In genomic region chrX:13094374-13094773, GRCh38 we compare ENCODE assay signal across 14 cellular contexts. TPM values are rescaled to one million over a fixed set of nuclear protein-coding genes. Genes with fewer than 3 reads are reported as not detected.
DNase-seq lines count a peak whose midpoint lies in the region; ATAC-seq and TF ChIP-seq lines count a peak whose summit lies in the region.
"Had no signal": no experiment of that assay in that cellular context is flagged by ENCODE, and none has a peak within 500 bp of the region (broad histone marks: within the 10 kb centered on the region; RNA-seq: fewer than 3 reads in every experiment).

No MANE protein-coding gene starts in this region.

- TF ChIP-seq POLR2A in esophagus squamous epithelium (IDR thresholded peaks at IDR 0.05), result no peak

- H3K4me1 ChIP-seq in effector memory CD4-positive, alpha-beta T cell (ENCODE audit: control insufficient read depth, insufficient read depth, low read length, poor library complexity, severe bottlenecking), result peaks cover 38% of the 10 kb centered on the region
- H3K4me1 ChIP-seq in esophagus squamous epithelium, result peaks cover 0 to 20% (median 0%) of the 10 kb centered on the region in 3 donors
- H3K4me1 ChIP-seq: uterus had no signal

- no peaks in the 10 kb centered on the region for H3K9me3 Mint-ChIP-seq in activated CD8-positive, alpha-beta memory T cell treated with anti-CD3 and anti-CD28 coated beads, Interleukin-2, amount 10 ng/mL, durations not matched to agents 7 days and 5 days (ENCODE audit: low read depth)
- no peaks in the 10 kb centered on the region for H3K9me3 Mint-ChIP-seq in stimulated activated naive CD8-positive, alpha-beta T cell treated with anti-CD3 and anti-CD28 coated beads, Interleukin-15, amount 100 ng/mL, for 72 hours

- H3K4me3 ChIP-seq in effector memory CD4-positive, alpha-beta T cell (ENCODE audit: insufficient read depth, low read depth, low read length, poor library complexity, severe bottlenecking), result no peak overlapping the region
- no peak overlapping the region for H3K4me3 ChIP-seq in esophagus squamous epithelium
- H3K4me3 ChIP-seq: lung, uterus had no signal

- peaks cover 82% of the 10 kb centered on the region for H3K4me1 Mint-ChIP-seq in activated CD8-positive, alpha-beta memory T cell treated with anti-CD3 and anti-CD28 coated beads, Interleukin-2, amount 10 ng/mL, durations not matched to agents 7 days and 5 days
- peaks cover 73% of the 10 kb centered on the region for H3K4me1 Mint-ChIP-seq in stimulated activated naive CD8-positive, alpha-beta T cell treated with anti-CD3 and anti-CD28 coated beads, Interleukin-15, amount 100 ng/mL, for 72 hours

- no peaks in the 10 kb centered on the region for H3K9me3 ChIP-seq in effector memory CD4-positive, alpha-beta T cell (ENCODE audit: control insufficient read depth, low read length)
- no peaks in the 10 kb centered on the region for H3K9me3 ChIP-seq in esophagus squamous epithelium
- H3K9me3 ChIP-seq: uterus had no signal

- no peak for TF ChIP-seq CTCF in esophagus squamous epithelium (IDR thresholded peaks at IDR 0.05)

- H3K36me3 ChIP-seq in effector memory CD4-positive, alpha-beta T cell (ENCODE audit: control insufficient read depth, insufficient read depth, low read length), result no peaks in the 10 kb centered on the region
- H3K36me3 ChIP-seq in esophagus squamous epithelium, result no peaks in the 10 kb centered on the region
- H3K36me3 ChIP-seq: uterus had no signal

- H3K27me3 ChIP-seq in effector memory CD4-positive, alpha-beta T cell (replicated peaks; ENCODE audit: control insufficient read depth, insufficient read depth, low read length, poor library complexity, severe bottlenecking), result no peaks in the 10 kb centered on the region
- H3K27me3 ChIP-seq in esophagus squamous epithelium, result no peaks in the 10 kb centered on the region
- H3K27me3 ChIP-seq: uterus had no signal

- H3K27ac ChIP-seq in effector memory CD4-positive, alpha-beta T cell (ENCODE audit: insufficient read depth, low read length, poor library complexity, severe bottlenecking), result peak overlapping the region; percentile 97
- H3K27ac ChIP-seq in esophagus squamous epithelium, result peak overlapping the region in 2 of 4 donors; percentile 36 to 43

- H3K27ac Mint-ChIP-seq in activated CD8-positive, alpha-beta memory T cell treated with anti-CD3 and anti-CD28 coated beads, Interleukin-2, amount 10 ng/mL, durations not matched to agents 7 days and 5 days, result peak overlapping the region; percentile 95
- H3K27ac Mint-ChIP-seq in stimulated activated naive CD8-positive, alpha-beta T cell treated with anti-CD3 and anti-CD28 coated beads, Interleukin-15, amount 100 ng/mL, for 72 hours, result peak overlapping the region in 1 of 2 donors; percentile 88

- no peaks in the 10 kb centered on the region for H3K27me3 Mint-ChIP-seq in activated CD8-positive, alpha-beta memory T cell treated with anti-CD3 and anti-CD28 coated beads, Interleukin-2, amount 10 ng/mL, durations not matched to agents 7 days and 5 days
- no peaks in the 10 kb centered on the region for H3K27me3 Mint-ChIP-seq in stimulated activated naive CD8-positive, alpha-beta T cell treated with anti-CD3 and anti-CD28 coated beads, Interleukin-15, amount 100 ng/mL, for 72 hours

- H3K36me3 Mint-ChIP-seq in activated CD8-positive, alpha-beta memory T cell treated with anti-CD3 and anti-CD28 coated beads, Interleukin-2, amount 10 ng/mL, durations not matched to agents 7 days and 5 days, result peaks cover 6% of the 10 kb centered on the region

- DNase-seq in activated CD8-positive, alpha-beta memory T cell treated with anti-CD3 and anti-CD28 coated beads, Interleukin-2, amount 10 ng/mL, durations not matched to agents 7 days and 5 days, result no peak
- no peak for DNase-seq in activated CD8-positive, alpha-beta memory T cell treated with anti-CD3 and anti-CD28 coated beads, Interleukin-2, amount 50 U/mL, for 48 hours
- DNase-seq in effector memory CD4-positive, alpha-beta T cell, result no peak
- DNase-seq in stimulated activated naive CD8-positive, alpha-beta T cell treated with anti-CD3 and anti-CD28 coated beads, Interleukin-15, amount 100 ng/mL, for 72 hours, result no peak
- no peak for DNase-seq in esophagus squamous epithelium (lab: John Stamatoyannopoulos, UW)
- DNase-seq: stimulated activated CD4-positive, alpha-beta T cell treated with anti-CD3 and anti-CD28 coated beads, Interleukin-12 subunit alpha, Interleukin-12 subunit beta, amount 100 ng/mL, for 4 hours; uterus had no signal

- no peak overlapping the region for H3K4me3 Mint-ChIP-seq in activated CD8-positive, alpha-beta memory T cell treated with anti-CD3 and anti-CD28 coated beads, Interleukin-2, amount 10 ng/mL, durations not matched to agents 7 days and 5 days
- peak overlapping the region; percentile 30 to 64 for H3K4me3 Mint-ChIP-seq in stimulated activated naive CD8-positive, alpha-beta T cell treated with anti-CD3 and anti-CD28 coated beads, Interleukin-15, amount 100 ng/mL, for 72 hours

- intact Hi-C loops in esophagus squamous epithelium (cut with DNase I), result loop anchor here (10.0 kb wide), 1 partner anchor 390 kb away; no protein-coding TSS in a partner anchor

- CTCF ChIA-PET in activated CD8-positive, alpha-beta memory T cell treated with anti-CD3 and anti-CD28 coated beads, Interleukin-2, amount 10 ng/mL, durations not matched to agents 7 days and 5 days (lab: Charles Lee), result interaction anchor here (1.2 to 14.0 kb wide), 3 partner anchors 141 to 393 kb away, joined by 3 to 167 read pairs (median 98); no protein-coding TSS in a partner anchor

- ATAC-seq in activated CD8-positive, alpha-beta memory T cell treated with anti-CD3 and anti-CD28 coated beads, Interleukin-2, amount 10 ng/mL, durations not matched to agents 7 days and 5 days, result no peak
- ATAC-seq in SK-N-SH treated with all-trans-retinoic acid at 6 μM for 48 hours, result peak; percentile 58
- no peak for ATAC-seq in stimulated activated naive CD8-positive, alpha-beta T cell treated with anti-CD3 and anti-CD28 coated beads, Interleukin-15, amount 100 ng/mL, for 72 hours
- no peak for ATAC-seq in HG02852 (IDR thresholded peaks at IDR 0.05; ENCODE audit: unreplicated experiment)
- no peak for ATAC-seq in GM18870 (IDR thresholded peaks at IDR 0.05; ENCODE audit: unreplicated experiment)

TF ChIP-seq in SK-N-SH treated with all-trans-retinoic acid at 6 μM for 48 hours, 23 proteins besides CTCF, POLR2A, EP300 and RAD21:
- TF ChIP-seq, protein P1, sequence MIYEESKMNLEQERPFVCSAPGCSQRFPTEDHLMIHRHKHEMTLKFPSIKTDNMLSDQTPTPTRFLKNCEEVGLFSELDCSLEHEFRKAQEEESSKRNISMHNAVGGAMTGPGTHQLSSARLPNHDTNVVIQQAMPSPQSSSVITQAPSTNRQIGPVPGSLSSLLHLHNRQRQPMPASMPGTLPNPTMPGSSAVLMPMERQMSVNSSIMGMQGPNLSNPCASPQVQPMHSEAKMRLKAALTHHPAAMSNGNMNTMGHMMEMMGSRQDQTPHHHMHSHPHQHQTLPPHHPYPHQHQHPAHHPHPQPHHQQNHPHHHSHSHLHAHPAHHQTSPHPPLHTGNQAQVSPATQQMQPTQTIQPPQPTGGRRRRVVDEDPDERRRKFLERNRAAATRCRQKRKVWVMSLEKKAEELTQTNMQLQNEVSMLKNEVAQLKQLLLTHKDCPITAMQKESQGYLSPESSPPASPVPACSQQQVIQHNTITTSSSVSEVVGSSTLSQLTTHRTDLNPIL (CRISPR knock-in tag; IDR thresholded peaks at IDR 0.05; ENCODE audit: low read depth), result no peak
- TF ChIP-seq ISL1 (CRISPR knock-in tag; IDR thresholded peaks at IDR 0.05), result no peak
- no peak for TF ChIP-seq RARB (CRISPR knock-in tag; IDR thresholded peaks at IDR 0.05)
- no peak for TF ChIP-seq ZFP3 (CRISPR knock-in tag; IDR thresholded peaks at IDR 0.05)
- TF ChIP-seq GLIS3 (CRISPR knock-in tag; IDR thresholded peaks at IDR 0.05), result no peak
- no peak for TF ChIP-seq PPARA (CRISPR knock-in tag; IDR thresholded peaks at IDR 0.05; ENCODE audit: borderline replicate concordance)
- TF ChIP-seq OSR1 (CRISPR knock-in tag; IDR thresholded peaks at IDR 0.05), result no peak
- no peak for TF ChIP-seq ARNTL (CRISPR knock-in tag; IDR thresholded peaks at IDR 0.05; ENCODE audit: borderline replicate concordance, low read depth)
- TF ChIP-seq ESRRG (CRISPR knock-in tag; IDR thresholded peaks at IDR 0.05), result no peak
- no peak for TF ChIP-seq ZNF565 (CRISPR knock-in tag; conservative IDR thresholded peaks at IDR 0.05; ENCODE audit: low read depth)
- no peak for TF ChIP-seq ZC3H10 (CRISPR knock-in tag; IDR thresholded peaks at IDR 0.05)
- no peak for TF ChIP-seq CSDC2 (CRISPR knock-in tag; IDR thresholded peaks at IDR 0.05)
TF ChIP-seq in SK-N-SH treated with all-trans-retinoic acid at 6 μM for 48 hours: peak in this region for 0.

RNA-seq across cellular contexts. Expression of gene FAM9C, which starts 50.0 kb away (rescaled TPM):
- not detected for total RNA-seq in activated CD8-positive, alpha-beta memory T cell treated with anti-CD3 and anti-CD28 coated beads, Interleukin-2, amount 10 ng/mL, durations not matched to agents 7 days and 5 days
- not detected for total RNA-seq in esophagus squamous epithelium
- total RNA-seq: HT1080, NCI-H460, omental fat pad had no signal
